ENCODE assay signal across 1 cellular context in genomic region chr12:109804820-109805761, GRCh38.
A peak's percentile ranks its signal among the peaks of the same experiment; 100 is the strongest.
TF ChIP-seq lines count a peak whose summit lies in the region.

No MANE protein-coding gene starts in this region.

TF ChIP-seq in HepG2, 621 proteins besides CTCF, POLR2A, EP300 and RAD21 (continued from another document):
- TF ChIP-seq HINFP (CRISPR knock-in tag; IDR thresholded peaks at IDR 0.05; ENCODE audit: low read depth): 0 out of 2 replicates have a peak, but pooled peaks have one; percentile 57
- peak; percentile 57; the same call in 1 of the 2 replicates for TF ChIP-seq CEBPB (IDR thresholded peaks at IDR 0.05; ENCODE audit: borderline replicate concordance, low read depth, low read length)
- TF ChIP-seq ZHX2 (IDR thresholded peaks at IDR 0.05; ENCODE audit: low read depth): no peak
- TF ChIP-seq ZHX2 (CRISPR knock-in tag; IDR thresholded peaks at IDR 0.05; ENCODE audit: borderline replicate concordance): no peak
- TF ChIP-seq ZNF792 (CRISPR knock-in tag; IDR thresholded peaks at IDR 0.05): peak; percentile 45; the same call in 1 of the 2 replicates
- no peak for TF ChIP-seq ZNF280D (CRISPR knock-in tag; IDR thresholded peaks at IDR 0.05)
